ENCODE assay signal across 1 cellular context in the genomic region with DNA sequence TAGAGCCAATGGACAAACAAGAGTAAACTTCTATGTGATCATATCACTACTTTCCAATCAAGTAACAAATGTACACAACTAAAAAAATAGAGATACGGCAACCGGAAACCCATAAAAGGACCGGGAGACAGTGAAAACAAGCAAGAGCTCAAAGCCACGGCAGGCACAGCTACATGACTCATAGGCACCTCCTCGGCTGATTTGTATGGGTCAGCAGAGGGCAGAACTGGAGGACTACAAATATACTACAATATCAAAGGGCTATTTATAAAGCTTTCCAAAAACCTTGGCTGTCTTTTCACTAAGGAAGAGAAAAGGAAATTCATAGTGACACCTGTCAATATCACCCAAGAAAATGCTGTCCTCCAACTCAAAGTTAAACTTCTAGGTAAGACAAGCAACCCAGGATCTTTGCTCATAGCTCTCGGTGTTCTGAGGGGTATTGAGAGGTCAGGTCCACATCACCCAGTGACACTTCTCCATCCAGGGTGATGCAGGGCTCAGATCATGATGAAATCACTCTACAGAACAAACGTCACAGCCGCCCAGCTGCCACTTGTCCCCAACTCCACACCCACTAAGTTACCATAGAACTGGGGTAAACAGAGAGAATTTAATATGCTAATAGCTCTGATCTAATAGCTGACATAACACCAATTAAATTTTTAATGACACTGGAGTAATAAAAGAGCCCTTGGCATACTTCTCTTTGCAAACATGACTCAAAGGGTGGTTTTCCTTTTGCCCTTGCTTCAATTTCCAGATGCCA.
A peak's percentile ranks its signal among the peaks of the same experiment; 100 is the strongest.
TF ChIP-seq lines count a peak whose summit lies in the region.

No MANE protein-coding gene starts in this region.

TF ChIP-seq in HepG2, 621 proteins besides CTCF, POLR2A, EP300 and RAD21 (continued from another document and continues in another):
- TF ChIP-seq NR1H2 (CRISPR knock-in tag; IDR thresholded peaks at IDR 0.05; ENCODE audit: borderline replicate concordance, low read depth) (no peak), XRCC5 (optimal IDR thresholded peaks at IDR 0.05; ENCODE audit: low read length) (peak; percentile 48), ZNF570 (CRISPR knock-in tag; IDR thresholded peaks at IDR 0.05; ENCODE audit: borderline replicate concordance) (no peak), FOXK2 (IDR thresholded peaks at IDR 0.05) (peak; percentile 72), TBL1XR1 (IDR thresholded peaks at IDR 0.05; ENCODE audit: borderline replicate concordance, low read length, partially characterized antibody) (no peak), PLRG1 (conservative IDR thresholded peaks at IDR 0.05) (no peak), NAIF1 (CRISPR knock-in tag; IDR thresholded peaks at IDR 0.05; ENCODE audit: borderline replicate concordance) (no peak), ZNF333 (CRISPR knock-in tag; IDR thresholded peaks at IDR 0.05; ENCODE audit: borderline replicate concordance) (no peak), ZNF329 (CRISPR knock-in tag; IDR thresholded peaks at IDR 0.05; ENCODE audit: low read depth) (no peak), ZNF703 (CRISPR knock-in tag; IDR thresholded peaks at IDR 0.05; ENCODE audit: borderline replicate concordance) (no peak), ZSCAN22 (CRISPR knock-in tag; IDR thresholded peaks at IDR 0.05) (no peak), ZBTB21 (CRISPR knock-in tag; IDR thresholded peaks at IDR 0.05) (peak; percentile 80), ZNF34 (CRISPR knock-in tag; IDR thresholded peaks at IDR 0.05; ENCODE audit: borderline replicate concordance) (no peak), CEBPG (CRISPR knock-in tag; IDR thresholded peaks at IDR 0.05) (no peak), TCF7 (IDR thresholded peaks at IDR 0.05; ENCODE audit: low read depth) (0 out of 2 replicates have a peak, but pooled peaks have one; percentile 21), HDAC6 (IDR thresholded peaks at IDR 0.05; ENCODE audit: low read depth, low read length) (no peak), FOXA1 (IDR thresholded peaks at IDR 0.05) (0 out of 2 replicates have a peak, but pooled peaks have one; percentile 6), FOXA1 (CRISPR knock-in tag; IDR thresholded peaks at IDR 0.05) (peak; percentile 41; the same call in 1 of the 2 replicates), ZNF792 (CRISPR knock-in tag; IDR thresholded peaks at IDR 0.05) (no peak), TBX3 (IDR thresholded peaks at IDR 0.05; ENCODE audit: borderline replicate concordance) (no peak), EEA1 (CRISPR knock-in tag; IDR thresholded peaks at IDR 0.05; ENCODE audit: borderline replicate concordance) (no peak), KLF11 (CRISPR knock-in tag; IDR thresholded peaks at IDR 0.05) (no peak), EHMT2 (IDR thresholded peaks at IDR 0.05; ENCODE audit: borderline replicate concordance, low read depth, low read length) (no peak), CREB1 (IDR thresholded peaks at IDR 0.05) (no peak), CREB1 (CRISPR knock-in tag; IDR thresholded peaks at IDR 0.05) (no peak), SMARCC2 (IDR thresholded peaks at IDR 0.05) (no peak)
- TF ChIP-seq, protein P1, sequence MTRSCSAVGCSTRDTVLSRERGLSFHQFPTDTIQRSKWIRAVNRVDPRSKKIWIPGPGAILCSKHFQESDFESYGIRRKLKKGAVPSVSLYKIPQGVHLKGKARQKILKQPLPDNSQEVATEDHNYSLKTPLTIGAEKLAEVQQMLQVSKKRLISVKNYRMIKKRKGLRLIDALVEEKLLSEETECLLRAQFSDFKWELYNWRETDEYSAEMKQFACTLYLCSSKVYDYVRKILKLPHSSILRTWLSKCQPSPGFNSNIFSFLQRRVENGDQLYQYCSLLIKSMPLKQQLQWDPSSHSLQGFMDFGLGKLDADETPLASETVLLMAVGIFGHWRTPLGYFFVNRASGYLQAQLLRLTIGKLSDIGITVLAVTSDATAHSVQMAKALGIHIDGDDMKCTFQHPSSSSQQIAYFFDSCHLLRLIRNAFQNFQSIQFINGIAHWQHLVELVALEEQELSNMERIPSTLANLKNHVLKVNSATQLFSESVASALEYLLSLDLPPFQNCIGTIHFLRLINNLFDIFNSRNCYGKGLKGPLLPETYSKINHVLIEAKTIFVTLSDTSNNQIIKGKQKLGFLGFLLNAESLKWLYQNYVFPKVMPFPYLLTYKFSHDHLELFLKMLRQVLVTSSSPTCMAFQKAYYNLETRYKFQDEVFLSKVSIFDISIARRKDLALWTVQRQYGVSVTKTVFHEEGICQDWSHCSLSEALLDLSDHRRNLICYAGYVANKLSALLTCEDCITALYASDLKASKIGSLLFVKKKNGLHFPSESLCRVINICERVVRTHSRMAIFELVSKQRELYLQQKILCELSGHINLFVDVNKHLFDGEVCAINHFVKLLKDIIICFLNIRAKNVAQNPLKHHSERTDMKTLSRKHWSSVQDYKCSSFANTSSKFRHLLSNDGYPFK (CRISPR knock-in tag; IDR thresholded peaks at IDR 0.05; ENCODE audit: borderline replicate concordance) = no peak
- TF ChIP-seq, protein P2, sequence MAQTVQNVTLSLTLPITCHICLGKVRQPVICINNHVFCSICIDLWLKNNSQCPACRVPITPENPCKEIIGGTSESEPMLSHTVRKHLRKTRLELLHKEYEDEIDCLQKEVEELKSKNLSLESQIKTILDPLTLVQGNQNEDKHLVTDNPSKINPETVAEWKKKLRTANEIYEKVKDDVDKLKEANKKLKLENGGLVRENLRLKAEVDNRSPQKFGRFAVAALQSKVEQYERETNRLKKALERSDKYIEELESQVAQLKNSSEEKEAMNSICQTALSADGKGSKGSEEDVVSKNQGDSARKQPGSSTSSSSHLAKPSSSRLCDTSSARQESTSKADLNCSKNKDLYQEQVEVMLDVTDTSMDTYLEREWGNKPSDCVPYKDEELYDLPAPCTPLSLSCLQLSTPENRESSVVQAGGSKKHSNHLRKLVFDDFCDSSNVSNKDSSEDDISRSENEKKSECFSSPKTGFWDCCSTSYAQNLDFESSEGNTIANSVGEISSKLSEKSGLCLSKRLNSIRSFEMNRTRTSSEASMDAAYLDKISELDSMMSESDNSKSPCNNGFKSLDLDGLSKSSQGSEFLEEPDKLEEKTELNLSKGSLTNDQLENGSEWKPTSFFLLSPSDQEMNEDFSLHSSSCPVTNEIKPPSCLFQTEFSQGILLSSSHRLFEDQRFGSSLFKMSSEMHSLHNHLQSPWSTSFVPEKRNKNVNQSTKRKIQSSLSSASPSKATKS (CRISPR knock-in tag; IDR thresholded peaks at IDR 0.05) = no peak
- TF ChIP-seq, protein P3, sequence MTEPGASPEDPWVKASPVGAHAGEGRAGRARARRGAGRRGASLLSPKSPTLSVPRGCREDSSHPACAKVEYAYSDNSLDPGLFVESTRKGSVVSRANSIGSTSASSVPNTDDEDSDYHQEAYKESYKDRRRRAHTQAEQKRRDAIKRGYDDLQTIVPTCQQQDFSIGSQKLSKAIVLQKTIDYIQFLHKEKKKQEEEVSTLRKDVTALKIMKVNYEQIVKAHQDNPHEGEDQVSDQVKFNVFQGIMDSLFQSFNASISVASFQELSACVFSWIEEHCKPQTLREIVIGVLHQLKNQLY (CRISPR knock-in tag; IDR thresholded peaks at IDR 0.05) = no peak; the same call in 1 of the 2 replicates
- TF ChIP-seq, protein P4, sequence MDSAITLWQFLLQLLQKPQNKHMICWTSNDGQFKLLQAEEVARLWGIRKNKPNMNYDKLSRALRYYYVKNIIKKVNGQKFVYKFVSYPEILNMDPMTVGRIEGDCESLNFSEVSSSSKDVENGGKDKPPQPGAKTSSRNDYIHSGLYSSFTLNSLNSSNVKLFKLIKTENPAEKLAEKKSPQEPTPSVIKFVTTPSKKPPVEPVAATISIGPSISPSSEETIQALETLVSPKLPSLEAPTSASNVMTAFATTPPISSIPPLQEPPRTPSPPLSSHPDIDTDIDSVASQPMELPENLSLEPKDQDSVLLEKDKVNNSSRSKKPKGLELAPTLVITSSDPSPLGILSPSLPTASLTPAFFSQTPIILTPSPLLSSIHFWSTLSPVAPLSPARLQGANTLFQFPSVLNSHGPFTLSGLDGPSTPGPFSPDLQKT (CRISPR knock-in tag; IDR thresholded peaks at IDR 0.05; ENCODE audit: borderline replicate concordance) = no peak
- TF ChIP-seq, protein P5, sequence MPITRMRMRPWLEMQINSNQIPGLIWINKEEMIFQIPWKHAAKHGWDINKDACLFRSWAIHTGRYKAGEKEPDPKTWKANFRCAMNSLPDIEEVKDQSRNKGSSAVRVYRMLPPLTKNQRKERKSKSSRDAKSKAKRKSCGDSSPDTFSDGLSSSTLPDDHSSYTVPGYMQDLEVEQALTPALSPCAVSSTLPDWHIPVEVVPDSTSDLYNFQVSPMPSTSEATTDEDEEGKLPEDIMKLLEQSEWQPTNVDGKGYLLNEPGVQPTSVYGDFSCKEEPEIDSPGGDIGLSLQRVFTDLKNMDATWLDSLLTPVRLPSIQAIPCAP (CRISPR knock-in tag; IDR thresholded peaks at IDR 0.05; ENCODE audit: low read depth) = no peak
- TF ChIP-seq, protein P6, sequence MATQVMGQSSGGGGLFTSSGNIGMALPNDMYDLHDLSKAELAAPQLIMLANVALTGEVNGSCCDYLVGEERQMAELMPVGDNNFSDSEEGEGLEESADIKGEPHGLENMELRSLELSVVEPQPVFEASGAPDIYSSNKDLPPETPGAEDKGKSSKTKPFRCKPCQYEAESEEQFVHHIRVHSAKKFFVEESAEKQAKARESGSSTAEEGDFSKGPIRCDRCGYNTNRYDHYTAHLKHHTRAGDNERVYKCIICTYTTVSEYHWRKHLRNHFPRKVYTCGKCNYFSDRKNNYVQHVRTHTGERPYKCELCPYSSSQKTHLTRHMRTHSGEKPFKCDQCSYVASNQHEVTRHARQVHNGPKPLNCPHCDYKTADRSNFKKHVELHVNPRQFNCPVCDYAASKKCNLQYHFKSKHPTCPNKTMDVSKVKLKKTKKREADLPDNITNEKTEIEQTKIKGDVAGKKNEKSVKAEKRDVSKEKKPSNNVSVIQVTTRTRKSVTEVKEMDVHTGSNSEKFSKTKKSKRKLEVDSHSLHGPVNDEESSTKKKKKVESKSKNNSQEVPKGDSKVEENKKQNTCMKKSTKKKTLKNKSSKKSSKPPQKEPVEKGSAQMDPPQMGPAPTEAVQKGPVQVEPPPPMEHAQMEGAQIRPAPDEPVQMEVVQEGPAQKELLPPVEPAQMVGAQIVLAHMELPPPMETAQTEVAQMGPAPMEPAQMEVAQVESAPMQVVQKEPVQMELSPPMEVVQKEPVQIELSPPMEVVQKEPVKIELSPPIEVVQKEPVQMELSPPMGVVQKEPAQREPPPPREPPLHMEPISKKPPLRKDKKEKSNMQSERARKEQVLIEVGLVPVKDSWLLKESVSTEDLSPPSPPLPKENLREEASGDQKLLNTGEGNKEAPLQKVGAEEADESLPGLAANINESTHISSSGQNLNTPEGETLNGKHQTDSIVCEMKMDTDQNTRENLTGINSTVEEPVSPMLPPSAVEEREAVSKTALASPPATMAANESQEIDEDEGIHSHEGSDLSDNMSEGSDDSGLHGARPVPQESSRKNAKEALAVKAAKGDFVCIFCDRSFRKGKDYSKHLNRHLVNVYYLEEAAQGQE (IDR thresholded peaks at IDR 0.05; ENCODE audit: borderline replicate concordance in 1 of 2, low read depth in 1 of 2, low read length in 2 of 2) = no peak
- TF ChIP-seq, protein P7, sequence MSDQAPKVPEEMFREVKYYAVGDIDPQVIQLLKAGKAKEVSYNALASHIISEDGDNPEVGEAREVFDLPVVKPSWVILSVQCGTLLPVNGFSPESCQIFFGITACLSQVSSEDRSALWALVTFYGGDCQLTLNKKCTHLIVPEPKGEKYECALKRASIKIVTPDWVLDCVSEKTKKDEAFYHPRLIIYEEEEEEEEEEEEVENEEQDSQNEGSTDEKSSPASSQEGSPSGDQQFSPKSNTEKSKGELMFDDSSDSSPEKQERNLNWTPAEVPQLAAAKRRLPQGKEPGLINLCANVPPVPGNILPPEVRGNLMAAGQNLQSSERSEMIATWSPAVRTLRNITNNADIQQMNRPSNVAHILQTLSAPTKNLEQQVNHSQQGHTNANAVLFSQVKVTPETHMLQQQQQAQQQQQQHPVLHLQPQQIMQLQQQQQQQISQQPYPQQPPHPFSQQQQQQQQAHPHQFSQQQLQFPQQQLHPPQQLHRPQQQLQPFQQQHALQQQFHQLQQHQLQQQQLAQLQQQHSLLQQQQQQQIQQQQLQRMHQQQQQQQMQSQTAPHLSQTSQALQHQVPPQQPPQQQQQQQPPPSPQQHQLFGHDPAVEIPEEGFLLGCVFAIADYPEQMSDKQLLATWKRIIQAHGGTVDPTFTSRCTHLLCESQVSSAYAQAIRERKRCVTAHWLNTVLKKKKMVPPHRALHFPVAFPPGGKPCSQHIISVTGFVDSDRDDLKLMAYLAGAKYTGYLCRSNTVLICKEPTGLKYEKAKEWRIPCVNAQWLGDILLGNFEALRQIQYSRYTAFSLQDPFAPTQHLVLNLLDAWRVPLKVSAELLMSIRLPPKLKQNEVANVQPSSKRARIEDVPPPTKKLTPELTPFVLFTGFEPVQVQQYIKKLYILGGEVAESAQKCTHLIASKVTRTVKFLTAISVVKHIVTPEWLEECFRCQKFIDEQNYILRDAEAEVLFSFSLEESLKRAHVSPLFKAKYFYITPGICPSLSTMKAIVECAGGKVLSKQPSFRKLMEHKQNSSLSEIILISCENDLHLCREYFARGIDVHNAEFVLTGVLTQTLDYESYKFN (CRISPR knock-in tag; conservative IDR thresholded peaks at IDR 0.05) = 0 out of 2 replicates have a peak, but pooled peaks have one; percentile 32
- TF ChIP-seq, protein P8, sequence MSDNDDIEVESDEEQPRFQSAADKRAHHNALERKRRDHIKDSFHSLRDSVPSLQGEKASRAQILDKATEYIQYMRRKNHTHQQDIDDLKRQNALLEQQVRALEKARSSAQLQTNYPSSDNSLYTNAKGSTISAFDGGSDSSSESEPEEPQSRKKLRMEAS (IDR thresholded peaks at IDR 0.05) = no peak
- TF ChIP-seq, protein P9, sequence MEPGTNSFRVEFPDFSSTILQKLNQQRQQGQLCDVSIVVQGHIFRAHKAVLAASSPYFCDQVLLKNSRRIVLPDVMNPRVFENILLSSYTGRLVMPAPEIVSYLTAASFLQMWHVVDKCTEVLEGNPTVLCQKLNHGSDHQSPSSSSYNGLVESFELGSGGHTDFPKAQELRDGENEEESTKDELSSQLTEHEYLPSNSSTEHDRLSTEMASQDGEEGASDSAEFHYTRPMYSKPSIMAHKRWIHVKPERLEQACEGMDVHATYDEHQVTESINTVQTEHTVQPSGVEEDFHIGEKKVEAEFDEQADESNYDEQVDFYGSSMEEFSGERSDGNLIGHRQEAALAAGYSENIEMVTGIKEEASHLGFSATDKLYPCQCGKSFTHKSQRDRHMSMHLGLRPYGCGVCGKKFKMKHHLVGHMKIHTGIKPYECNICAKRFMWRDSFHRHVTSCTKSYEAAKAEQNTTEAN (CRISPR knock-in tag; conservative IDR thresholded peaks at IDR 0.05) = no peak
- TF ChIP-seq, protein P10, sequence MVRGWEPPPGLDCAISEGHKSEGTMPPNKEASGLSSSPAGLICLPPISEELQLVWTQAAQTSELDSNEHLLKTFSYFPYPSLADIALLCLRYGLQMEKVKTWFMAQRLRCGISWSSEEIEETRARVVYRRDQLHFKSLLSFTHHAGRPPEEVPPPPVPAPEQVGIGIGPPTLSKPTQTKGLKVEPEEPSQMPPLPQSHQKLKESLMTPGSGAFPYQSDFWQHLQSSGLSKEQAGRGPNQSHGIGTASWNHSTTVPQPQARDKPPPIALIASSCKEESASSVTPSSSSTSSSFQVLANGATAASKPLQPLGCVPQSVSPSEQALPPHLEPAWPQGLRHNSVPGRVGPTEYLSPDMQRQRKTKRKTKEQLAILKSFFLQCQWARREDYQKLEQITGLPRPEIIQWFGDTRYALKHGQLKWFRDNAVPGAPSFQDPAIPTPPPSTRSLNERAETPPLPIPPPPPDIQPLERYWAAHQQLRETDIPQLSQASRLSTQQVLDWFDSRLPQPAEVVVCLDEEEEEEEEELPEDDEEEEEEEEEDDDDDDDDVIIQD (CRISPR knock-in tag; IDR thresholded peaks at IDR 0.05; ENCODE audit: low read depth) = peak; percentile 14; the same call in 1 of the 2 replicates
- TF ChIP-seq, protein P11, sequence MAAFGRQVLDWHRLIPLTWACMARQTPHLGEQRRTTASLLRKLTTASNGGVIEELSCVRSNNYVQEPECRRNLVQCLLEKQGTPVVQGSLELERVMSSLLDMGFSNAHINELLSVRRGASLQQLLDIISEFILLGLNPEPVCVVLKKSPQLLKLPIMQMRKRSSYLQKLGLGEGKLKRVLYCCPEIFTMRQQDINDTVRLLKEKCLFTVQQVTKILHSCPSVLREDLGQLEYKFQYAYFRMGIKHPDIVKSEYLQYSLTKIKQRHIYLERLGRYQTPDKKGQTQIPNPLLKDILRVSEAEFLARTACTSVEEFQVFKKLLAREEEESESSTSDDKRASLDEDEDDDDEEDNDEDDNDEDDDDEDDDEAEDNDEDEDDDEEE (CRISPR knock-in tag; IDR thresholded peaks at IDR 0.05) = no peak
